9 cellular contexts compared by ENCODE assay signal in genomic region chr1:204453141-204453772, GRCh38. TPM values are rescaled to one million over a fixed set of nuclear protein-coding genes. Genes with fewer than 3 reads are reported as not detected.
DNase-seq lines count a peak whose midpoint lies in the region; ATAC-seq and TF ChIP-seq lines count a peak whose summit lies in the region.
"Had no signal": no experiment of that assay in that cellular context is flagged by ENCODE, and none has a peak within 500 bp of the region (broad histone marks: within the 10 kb centered on the region; RNA-seq: fewer than 3 reads in every experiment).

No MANE protein-coding gene starts in this region.

- CTCF ChIA-PET in PC-3 (lab: Charles Lee) = interaction anchor here (0.7 kb wide), 1 partner anchor 54 kb away, joined by 3 read pairs; no protein-coding TSS in a partner anchor

- H3K9me3 ChIP-seq in colonic mucosa (no peaks in the 10 kb centered on the region), PC-3 (ENCODE audit: low read length) (no peaks in the 10 kb centered on the region)

- no peaks in the 10 kb centered on the region for H3K9me3 Mint-ChIP-seq in T-helper 2 cell treated with Interferon-gamma antibody and Interleukin-4, amounts not matched to agents 5 μg/mL and 100 μg/mL, for 36 hours
- H3K9me3 Mint-ChIP-seq: dendritic cell treated with granulocyte-macrophage colony-stimulating factor and Interleukin-4, amounts not matched to agents 40 ng/mL and 50 ng/mL, for 4 days had no signal

- in situ Hi-C loops in GM13976 (cut with MboI; ENCODE audit: low sequenced_read_pairs, unreplicated experiment) = no loop called here

- H3K4me2 ChIP-seq in PC-3 (ENCODE audit: low read length) = no peak overlapping the region

- H2AFZ ChIP-seq in PC-3 (ENCODE audit: low read length) = no peak overlapping the region

- POLR2A ChIA-PET in PC-3 (lab: Charles Lee; ENCODE audit: unreplicated experiment) = no interaction called here

- H3K27ac ChIP-seq in colonic mucosa (peak overlapping the region; percentile 97), PC-3 (ENCODE audit: low read length) (no peak overlapping the region)

- H3K27me3 ChIP-seq in colonic mucosa (no peaks in the 10 kb centered on the region), PC-3 (ENCODE audit: low read length) (no peaks in the 10 kb centered on the region)

- H3K9ac ChIP-seq in colonic mucosa (ENCODE audit: low read depth in 2 of 2, low read length in 2 of 2) (peak overlapping the region; percentile 29 to 88), PC-3 (ENCODE audit: low read length) (no peak overlapping the region)

- H3K4me1 ChIP-seq in colonic mucosa (peaks cover 19% of the 10 kb centered on the region), PC-3 (ENCODE audit: insufficient read depth, low read length) (peaks cover 31% of the 10 kb centered on the region)

- TF ChIP-seq CTCF in GM13976 (IDR thresholded peaks at IDR 0.05; ENCODE audit: borderline replicate concordance, control extremely low read depth, extremely low read depth, insufficient read depth, missing control alignments) = no peak
- TF ChIP-seq CTCF in colonic mucosa (IDR thresholded peaks at IDR 0.05) = no peak
- TF ChIP-seq CTCF in PC-3 (conservative IDR thresholded peaks at IDR 0.05; ENCODE audit: low read depth, low read length) = no peak

- H3K27ac Mint-ChIP-seq in T-helper 2 cell treated with Interferon-gamma antibody and Interleukin-4, amounts not matched to agents 5 μg/mL and 100 μg/mL, for 36 hours = peak overlapping the region; percentile 85
- H3K27ac Mint-ChIP-seq: dendritic cell treated with granulocyte-macrophage colony-stimulating factor and Interleukin-4, amounts not matched to agents 40 ng/mL and 50 ng/mL, for 4 days had no signal

- no peaks in the 10 kb centered on the region for H3K9me2 ChIP-seq in PC-3 (replicated peaks; ENCODE audit: low read length)

- ATAC-seq in HG02642 (IDR thresholded peaks at IDR 0.05; ENCODE audit: poor library complexity, unreplicated experiment) (peak; percentile 83), PC-3 (no peak)

- peaks cover 4% of the 10 kb centered on the region for H3K36me3 ChIP-seq in colonic mucosa
- peaks cover 26% of the 10 kb centered on the region for H3K36me3 ChIP-seq in PC-3 (ENCODE audit: low read depth, low read length)

- no peaks in the 10 kb centered on the region for H3F3A ChIP-seq in PC-3 (ENCODE audit: low read length, unreplicated experiment)

- DNase-seq in GM13976 (ENCODE audit: low spot score) = peak; percentile 86
- peak; percentile 55 for DNase-seq in T-helper 2 cell treated with Interferon-gamma antibody and Interleukin-4, amounts not matched to agents 5 μg/mL and 100 μg/mL, for 36 hours (ENCODE audit: low spot score)
- no peak for DNase-seq in colonic mucosa
- DNase-seq in stimulated activated CD8-positive, alpha-beta memory T cell treated with anti-CD3 and anti-CD28 coated beads, Interleukin-15, amount 100 ng/mL, for 48 hours (ENCODE audit: low read depth in 2 of 2) = peak; percentile 54 to 64
- DNase-seq in NCI-H82 (lab: John Stamatoyannopoulos, UW) = no peak
- DNase-seq in NCI-H2196 (lab: John Stamatoyannopoulos, UW; ENCODE audit: unreplicated experiment) = no peak
- no peak for DNase-seq in PC-3

- H3K79me2 ChIP-seq in PC-3 (ENCODE audit: low read length) = no peaks in the 10 kb centered on the region

- no peaks in the 10 kb centered on the region for H3K27me3 Mint-ChIP-seq in T-helper 2 cell treated with Interferon-gamma antibody and Interleukin-4, amounts not matched to agents 5 μg/mL and 100 μg/mL, for 36 hours (ENCODE audit: low read depth)

- intact Hi-C loops in colonic mucosa (cut with DNase I) = no loop called here
- intact Hi-C loops in PC-3 (cut with micrococcal nuclease) = no loop called here

- peaks cover 20% of the 10 kb centered on the region for H3K4me1 Mint-ChIP-seq in T-helper 2 cell treated with Interferon-gamma antibody and Interleukin-4, amounts not matched to agents 5 μg/mL and 100 μg/mL, for 36 hours (ENCODE audit: low read depth)

- no peaks in the 10 kb centered on the region for H4K20me1 ChIP-seq in PC-3 (ENCODE audit: low read length)

- H3K4me3 ChIP-seq in colonic mucosa = no peak overlapping the region
- no peak overlapping the region for H3K4me3 ChIP-seq in PC-3 (ENCODE audit: low read length)

- H3K36me3 Mint-ChIP-seq in T-helper 2 cell treated with Interferon-gamma antibody and Interleukin-4, amounts not matched to agents 5 μg/mL and 100 μg/mL, for 36 hours (ENCODE audit: low read depth) = peaks cover 15% of the 10 kb centered on the region

- BruUV-seq in PC-3 (replicated peaks; lab: Mats Ljungman, UMichigan) = no TSS peak

- peak overlapping the region; percentile 71 for H3K4me3 Mint-ChIP-seq in T-helper 2 cell treated with Interferon-gamma antibody and Interleukin-4, amounts not matched to agents 5 μg/mL and 100 μg/mL, for 36 hours
- H3K4me3 Mint-ChIP-seq: dendritic cell treated with granulocyte-macrophage colony-stimulating factor and Interleukin-4, amounts not matched to agents 40 ng/mL and 50 ng/mL, for 4 days had no signal

RNA-seq across cellular contexts. Expression of gene PIK3C2B, which starts 41.3 kb away (rescaled TPM):
- total RNA-seq in colonic mucosa (10 to 100 TPM; 67.6 to 85.5 TPM), PC-3 (2014; rRNA removed) (34.7 and 35.3 TPM in 2 replicates)

RNA-seq across cellular contexts. Expression of gene PPP1R15B, which starts 41.6 kb away (rescaled TPM):
- total RNA-seq in colonic mucosa = 10 to 100 TPM; 50.8 to 79.6 TPM
- 50.7 and 57.5 TPM in 2 replicates for total RNA-seq in PC-3 (2014; rRNA removed)

Comparison
In these comparisons a context has a peak if more than half of its experiments do, and no peak if none do; other contexts are left out.
1. DNase-seq: peak in GM13976 (single experiment), T-helper 2 cell treated with Interferon-gamma antibody and Interleukin-4, amounts not matched to agents 5 μg/mL and 100 μg/mL, for 36 hours (single experiment) and stimulated activated CD8-positive, alpha-beta memory T cell treated with anti-CD3 and anti-CD28 coated beads, Interleukin-15, amount 100 ng/mL, for 48 hours (2 of 2); none in colonic mucosa (single experiment), NCI-H82 (single experiment), NCI-H2196 (single experiment) and PC-3 (single experiment).